1 cellular context compared by ENCODE assay signal in the genomic region with DNA sequence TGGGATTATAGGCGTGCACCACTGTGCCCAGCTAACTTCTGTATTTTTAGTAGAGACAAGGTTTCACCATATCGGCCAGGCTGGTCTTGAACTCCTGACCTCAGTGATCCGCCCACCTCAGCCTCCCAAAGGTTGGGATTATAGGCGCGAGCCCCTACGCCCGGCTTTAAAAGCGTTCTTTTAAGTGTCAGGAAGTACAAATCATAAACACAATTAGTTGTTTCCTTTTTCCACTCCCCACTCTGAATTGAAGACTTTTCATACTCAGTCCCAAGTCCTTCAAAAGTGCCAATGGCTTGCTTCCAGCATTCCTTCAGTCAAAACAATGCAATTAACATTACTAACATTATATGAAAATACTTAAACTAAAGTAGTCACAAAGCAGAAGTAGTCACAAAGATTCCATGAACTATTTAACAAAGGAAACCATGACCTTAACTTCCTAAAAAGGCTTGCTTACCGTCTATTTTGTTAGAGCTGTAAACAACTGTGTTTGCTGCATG.
A peak's percentile ranks its signal among the peaks of the same experiment; 100 is the strongest.
TF ChIP-seq lines count a peak whose summit lies in the region.

No MANE protein-coding gene starts in this region.

TF ChIP-seq in endothelial cell of umbilical vein, 7 proteins besides CTCF, POLR2A, EP300 and RAD21:
- TF ChIP-seq GATA2 (IDR thresholded peaks at IDR 0.05; ENCODE audit: insufficient read depth, insufficient read length, low read depth, low read length), result no peak
- TF ChIP-seq JUN (IDR thresholded peaks at IDR 0.05; ENCODE audit: borderline replicate concordance, insufficient read depth, insufficient read length, low read depth), result peak; percentile 16
TF ChIP-seq in endothelial cell of umbilical vein: peak in this region for 1.
